In the genomic region with DNA sequence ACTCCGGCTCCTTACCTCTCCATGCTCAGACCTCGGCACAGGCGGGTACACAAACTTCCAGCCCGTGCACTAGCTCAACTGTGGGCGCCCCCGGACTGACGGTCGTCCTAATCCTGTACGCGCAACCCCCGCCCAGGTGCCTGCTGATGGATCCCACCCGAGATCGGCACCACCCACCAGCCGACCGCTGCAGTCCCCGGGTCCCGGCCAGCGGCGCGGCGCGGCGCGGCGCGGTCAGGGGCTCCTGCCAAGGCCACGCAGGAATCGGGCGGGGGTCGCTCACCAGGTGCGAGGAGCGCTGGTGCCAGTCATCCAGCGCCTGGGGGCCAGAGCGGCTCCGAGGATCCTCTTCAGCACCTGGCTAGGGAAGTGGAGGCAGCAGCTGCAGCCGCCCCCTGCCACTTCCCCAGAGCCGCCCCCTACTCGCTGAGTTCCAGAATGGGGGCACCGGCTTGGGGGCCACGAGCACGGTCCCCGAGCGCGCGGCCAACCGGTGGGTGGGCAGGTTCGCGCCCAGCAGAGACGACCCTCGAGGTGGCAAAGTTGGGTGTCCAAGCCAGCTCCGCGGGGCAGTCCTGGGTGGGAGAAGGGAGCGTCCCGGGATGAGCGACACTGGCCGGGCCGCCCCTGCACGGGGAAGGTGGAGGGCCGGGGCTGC, we compare ENCODE assay signal across 8 cellular contexts. TPM values are rescaled to one million over a fixed set of nuclear protein-coding genes. Genes with fewer than 3 reads are reported as not detected.
DNase-seq lines count a peak whose midpoint lies in the region; ATAC-seq and TF ChIP-seq lines count a peak whose summit lies in the region.

No MANE protein-coding gene starts in this region.

- no peak overlapping the region for H3K27ac Mint-ChIP-seq in T-helper 2 cell treated with Interferon-gamma antibody and Interleukin-4, amounts not matched to agents 5 μg/mL and 100 μg/mL, for 36 hours

- no peak for DNase-seq in T-helper 2 cell treated with Interferon-gamma antibody and Interleukin-4, amounts not matched to agents 5 μg/mL and 100 μg/mL, for 36 hours (ENCODE audit: low spot score)
- DNase-seq in heart left ventricle (peak; percentile 27 to 65 (median 33)), sigmoid colon (peak; percentile 71), dedifferentiated amniotic fluid mesenchymal stem cell (ENCODE audit: extremely low spot score) (no peak), COLO668 (lab: John Stamatoyannopoulos, UW; ENCODE audit: unreplicated experiment) (no peak)

- H3K4me1 ChIP-seq in heart left ventricle (peaks cover 0 to 57% (median 12%) of the 10 kb centered on the region in 12 donors), sigmoid colon (peaks cover 0 to 35% (median 20%) of the 10 kb centered on the region in 4 donors)

- H3K4me1 Mint-ChIP-seq in T-helper 2 cell treated with Interferon-gamma antibody and Interleukin-4, amounts not matched to agents 5 μg/mL and 100 μg/mL, for 36 hours (ENCODE audit: low read depth): peaks cover 4% of the 10 kb centered on the region

- TF ChIP-seq EP300 in sigmoid colon (IDR thresholded peaks at IDR 0.05): no peak

- H3K4me3 Mint-ChIP-seq in T-helper 2 cell treated with Interferon-gamma antibody and Interleukin-4, amounts not matched to agents 5 μg/mL and 100 μg/mL, for 36 hours: peak overlapping the region; percentile 50

- intact Hi-C loops in heart left ventricle (cut with DNase I) (loop anchor here in 6 of 10 donors (2.0 to 10.0 kb wide), 11 partner anchors 72 to 589 kb away; no protein-coding TSS in a partner anchor), sigmoid colon (cut with DNase I) (loop anchor here (10.0 kb wide), 4 partner anchors 261 to 1681 kb away; a partner anchor contains a TSS)

- 1 to 3% (median 1%) methylated on average over 22 to 59 of the region's 59 CpGs for WGBS in heart left ventricle, 4 donors
- 1 to 2% methylated on average over 59 of the region's 59 CpGs for WGBS in sigmoid colon, 2 donors

- H3K36me3 ChIP-seq in heart left ventricle (peaks cover 0 to 19% (median 13%) of the 10 kb centered on the region in 9 donors), sigmoid colon (peaks cover 0 to 12% (median 4%) of the 10 kb centered on the region in 4 donors)

- H3K36me3 Mint-ChIP-seq in T-helper 2 cell treated with Interferon-gamma antibody and Interleukin-4, amounts not matched to agents 5 μg/mL and 100 μg/mL, for 36 hours (ENCODE audit: low read depth): no peaks in the 10 kb centered on the region

- TF ChIP-seq CTCF in heart left ventricle (IDR thresholded peaks at IDR 0.05) (no peak), sigmoid colon (IDR thresholded peaks at IDR 0.05) (no peak)

- H3K9me3 ChIP-seq in heart left ventricle: no peaks in the 10 kb centered on the region
- no peaks in the 10 kb centered on the region for H3K9me3 ChIP-seq in sigmoid colon

- ATAC-seq in GM19025 (IDR thresholded peaks at IDR 0.05; ENCODE audit: low read depth, unreplicated experiment) (peak; percentile 29), heart left ventricle (peak in 2 of 4 donors; percentile 10 to 19), HG03196 (IDR thresholded peaks at IDR 0.05; ENCODE audit: unreplicated experiment) (no peak), GM19351 (IDR thresholded peaks at IDR 0.05; ENCODE audit: unreplicated experiment) (no peak)

- H3K27me3 ChIP-seq in heart left ventricle: peaks cover 0 to 29% (median 0%) of the 10 kb centered on the region in 9 donors
- H3K27me3 ChIP-seq in sigmoid colon: no peaks in the 10 kb centered on the region

- H3K27me3 Mint-ChIP-seq in T-helper 2 cell treated with Interferon-gamma antibody and Interleukin-4, amounts not matched to agents 5 μg/mL and 100 μg/mL, for 36 hours (ENCODE audit: low read depth): peaks cover 29% of the 10 kb centered on the region

- H3K27ac ChIP-seq in heart left ventricle: peak overlapping the region; percentile 52 to 94 (median 88)
- peak overlapping the region; percentile 83 to 90 (median 88) for H3K27ac ChIP-seq in sigmoid colon

- H3K9me3 Mint-ChIP-seq in T-helper 2 cell treated with Interferon-gamma antibody and Interleukin-4, amounts not matched to agents 5 μg/mL and 100 μg/mL, for 36 hours: no peaks in the 10 kb centered on the region

- TF ChIP-seq POLR2A in heart left ventricle (IDR thresholded peaks at IDR 0.05): no peak
- TF ChIP-seq POLR2A in sigmoid colon (IDR thresholded peaks at IDR 0.05): no peak

- H3K4me3 ChIP-seq in heart left ventricle: peak overlapping the region; percentile 65 to 94 (median 78)
- peak overlapping the region; percentile 68 to 84 (median 78) for H3K4me3 ChIP-seq in sigmoid colon

RNA-seq across cellular contexts. Expression of a gene that starts 0.4 kb away (rescaled TPM):
- total RNA-seq in heart left ventricle (10 to 100 TPM; 22.8 to 71.5 (median 41.3) TPM), sigmoid colon (1 to 10 TPM; 1.8 to 2.8 (median 2.5) TPM)
- polyA plus RNA-seq in heart left ventricle (1 to 10 TPM; 4.6 to 4.7 TPM), sigmoid colon (1 to 10 TPM in 2 of 3 donors, under 1 TPM in 1; 0.60 to 4.7 (median 3.5) TPM)

Comparison
In these comparisons a context has a peak if more than half of its experiments do, and no peak if none do; other contexts are left out.
1. DNase-seq: peak in heart left ventricle (5 of 5) and sigmoid colon (single experiment); none in T-helper 2 cell treated with Interferon-gamma antibody and Interleukin-4, amounts not matched to agents 5 μg/mL and 100 μg/mL, for 36 hours (single experiment), dedifferentiated amniotic fluid mesenchymal stem cell (single experiment) and COLO668 (single experiment).
2. RNA of a gene that starts 0.4 kb away (total RNA-seq): 22.8 to 71.5 TPM in heart left ventricle; 1.8 to 2.8 TPM in sigmoid colon; every median in the first group is over 4 times any median in the second.